11 cellular contexts compared by ENCODE assay signal in the genomic region with DNA sequence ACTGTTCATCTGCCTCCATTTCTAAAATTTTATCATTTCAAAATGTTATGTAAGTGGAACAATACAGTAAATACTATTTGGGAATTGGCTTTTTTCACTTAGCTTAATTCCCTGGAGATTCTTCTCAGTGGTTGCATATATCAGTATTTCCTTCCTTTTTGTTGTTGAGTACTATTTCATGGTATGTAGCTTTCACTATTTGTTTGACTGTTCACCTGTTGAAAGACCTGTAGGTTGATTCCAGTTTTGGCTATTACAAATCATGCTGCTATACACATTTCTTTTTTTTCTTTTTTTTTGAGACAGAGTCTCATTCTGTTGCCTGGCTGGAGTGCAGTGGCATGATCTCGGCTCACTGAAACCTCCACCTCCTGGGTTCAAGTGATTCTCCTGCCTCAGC.
DNase-seq lines count a peak whose midpoint lies in the region; ATAC-seq and FAIRE-seq lines count a peak whose summit lies in the region.
"Had no signal": no experiment of that assay in that cellular context is flagged by ENCODE, and none has a peak within 500 bp of the region (broad histone marks: within the 10 kb centered on the region; RNA-seq: fewer than 3 reads in every experiment).

No MANE protein-coding gene starts in this region.

- H3K4me1 Mint-ChIP-seq in stimulated activated memory B cell treated with anti-CD40 and anti-IgM and Interleukin-4, amounts not matched to agents 10 μg/mL and 1 μg/mL and 100 μg/mL, for 72 hours: peaks cover 16% of the 10 kb centered on the region

- no peak overlapping the region for H3K27ac Mint-ChIP-seq in stimulated activated memory B cell treated with anti-CD40 and anti-IgM and Interleukin-4, amounts not matched to agents 10 μg/mL and 1 μg/mL and 100 μg/mL, for 72 hours
- H3K27ac Mint-ChIP-seq: activated naive CD8-positive, alpha-beta T cell treated with anti-CD3 and anti-CD28 coated beads, Interleukin-2, amount 10 ng/mL, durations not matched to agents 7 days and 5 days had no signal

- DNase-seq in germinal center (ENCODE audit: low spot score): no peak
- no peak for DNase-seq in HTR-8/SVneo (ENCODE audit: insufficient read length, low spot score)
- DNase-seq: activated CD4-positive, alpha-beta T cell treated with anti-CD3 and anti-CD28 coated beads, Interleukin-2, amount 50 U/mL, for 1 hour; activated naive CD8-positive, alpha-beta T cell treated with anti-CD3 and anti-CD28 coated beads, Interleukin-2, amount 10 ng/mL, durations not matched to agents 7 days and 5 days; NCI-H1092; stimulated activated CD4-positive, alpha-beta T cell treated with anti-CD3 and anti-CD28 coated beads, Interleukin-4, amount 100 ng/mL, for 1 hour had no signal

- no peaks in the 10 kb centered on the region for H3K36me3 Mint-ChIP-seq in stimulated activated memory B cell treated with anti-CD40 and anti-IgM and Interleukin-4, amounts not matched to agents 10 μg/mL and 1 μg/mL and 100 μg/mL, for 72 hours
- H3K36me3 Mint-ChIP-seq: activated naive CD8-positive, alpha-beta T cell treated with anti-CD3 and anti-CD28 coated beads, Interleukin-2, amount 10 ng/mL, durations not matched to agents 7 days and 5 days had no signal

- no peak for FAIRE-seq in HTR-8/SVneo (lab: Jason Lieb, UNC)

- no peak overlapping the region for H3K4me3 Mint-ChIP-seq in stimulated activated memory B cell treated with anti-CD40 and anti-IgM and Interleukin-4, amounts not matched to agents 10 μg/mL and 1 μg/mL and 100 μg/mL, for 72 hours
- H3K4me3 Mint-ChIP-seq: activated naive CD8-positive, alpha-beta T cell treated with anti-CD3 and anti-CD28 coated beads, Interleukin-2, amount 10 ng/mL, durations not matched to agents 7 days and 5 days had no signal

- no peaks in the 10 kb centered on the region for H3K9me3 Mint-ChIP-seq in stimulated activated memory B cell treated with anti-CD40 and anti-IgM and Interleukin-4, amounts not matched to agents 10 μg/mL and 1 μg/mL and 100 μg/mL, for 72 hours
- H3K9me3 Mint-ChIP-seq: activated naive CD8-positive, alpha-beta T cell treated with anti-CD3 and anti-CD28 coated beads, Interleukin-2, amount 10 ng/mL, durations not matched to agents 7 days and 5 days had no signal

- peaks cover 7% of the 10 kb centered on the region for H3K27me3 Mint-ChIP-seq in stimulated activated memory B cell treated with anti-CD40 and anti-IgM and Interleukin-4, amounts not matched to agents 10 μg/mL and 1 μg/mL and 100 μg/mL, for 72 hours

- ATAC-seq in GM18873 (IDR thresholded peaks at IDR 0.05; ENCODE audit: low FRiP score, unreplicated experiment): peak; percentile 69
- peak; percentile 66 for ATAC-seq in GM21825 (IDR thresholded peaks at IDR 0.05; ENCODE audit: unreplicated experiment)
- ATAC-seq in HG03135 (IDR thresholded peaks at IDR 0.05; ENCODE audit: unreplicated experiment): peak; percentile 65
- peak; percentile 24 for ATAC-seq in stimulated activated memory B cell treated with anti-CD40 and anti-IgM and Interleukin-4, amounts not matched to agents 10 μg/mL and 1 μg/mL and 100 μg/mL, for 72 hours
- no peak for ATAC-seq in HG03571 (IDR thresholded peaks at IDR 0.05; ENCODE audit: unreplicated experiment)
